In genomic region chr6:116570856-116571682, GRCh38 we compare ENCODE assay signal across 1 cellular context.
A peak's percentile ranks its signal among the peaks of the same experiment; 100 is the strongest.
TF ChIP-seq lines count a peak whose summit lies in the region.

Gene RWDD1, plus strand, starts transcription at chr6:116571504. Its CDS starts 79 bp downstream, at chr6:116571583.

TF ChIP-seq in HepG2, 621 proteins besides CTCF, POLR2A, EP300 and RAD21 (continued from another document):
- TF ChIP-seq ZNF574 (CRISPR knock-in tag; IDR thresholded peaks at IDR 0.05) = peak; percentile 95
- TF ChIP-seq FOXA3 (CRISPR knock-in tag; IDR thresholded peaks at IDR 0.05) = peak; percentile 78
- no peak for TF ChIP-seq ZSCAN12 (CRISPR knock-in tag; IDR thresholded peaks at IDR 0.05)
- peak; percentile 97 for TF ChIP-seq FOXC1 (CRISPR knock-in tag; IDR thresholded peaks at IDR 0.05; ENCODE audit: borderline replicate concordance)
- TF ChIP-seq TCF7 (IDR thresholded peaks at IDR 0.05; ENCODE audit: low read depth) = no peak
- peak; percentile 90 for TF ChIP-seq ZBTB38 (CRISPR knock-in tag; IDR thresholded peaks at IDR 0.05)
- peak; percentile 91 for TF ChIP-seq SRY (CRISPR knock-in tag; IDR thresholded peaks at IDR 0.05)
- no peak for TF ChIP-seq ZFYVE20 (CRISPR knock-in tag; IDR thresholded peaks at IDR 0.05; ENCODE audit: borderline replicate concordance, low read depth)
TF ChIP-seq in HepG2: peak in this region for 434.
